In the genomic region with DNA sequence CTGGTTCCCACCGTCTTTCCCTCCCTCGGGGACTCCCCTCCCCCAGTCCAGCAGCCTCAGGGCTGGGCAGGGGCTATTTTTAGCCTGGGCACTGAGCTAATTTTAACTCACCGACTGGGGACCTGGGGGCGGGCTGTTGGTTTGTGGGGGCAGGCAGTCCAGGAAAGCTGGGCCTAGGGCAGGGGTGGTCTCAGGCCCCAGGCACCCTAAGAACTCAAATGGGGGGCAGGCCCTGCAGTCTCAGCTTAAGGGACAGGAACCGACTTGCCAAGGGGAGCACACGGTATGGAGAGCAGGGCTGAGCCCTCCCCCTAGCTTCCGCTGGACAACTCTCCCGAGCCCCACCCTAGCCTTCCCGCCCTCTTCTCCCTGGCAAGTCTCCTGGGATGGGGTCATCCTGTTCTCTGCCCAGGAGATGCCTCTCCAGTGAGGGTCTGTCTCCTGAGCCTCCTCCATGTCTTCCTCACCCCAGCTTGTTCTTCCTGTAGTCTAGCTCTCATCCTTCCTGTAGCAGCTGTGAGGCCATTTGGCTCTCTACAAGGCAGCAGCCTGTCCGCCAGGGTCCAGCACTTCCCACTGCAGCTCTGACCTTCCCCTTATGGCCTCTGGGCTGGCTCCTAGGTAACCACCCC, we compare ENCODE assay signal across 8 cellular contexts.
DNase-seq lines count a peak whose midpoint lies in the region; ATAC-seq and TF ChIP-seq lines count a peak whose summit lies in the region.

No MANE protein-coding gene starts in this region.

- peak overlapping the region; percentile 70 for H3K4me3 Mint-ChIP-seq in central memory CD8-positive, alpha-beta T cell

- peaks cover 22% of the 10 kb centered on the region for H4K20me1 ChIP-seq in KMS-11 (ENCODE audit: insufficient read depth)

- no peaks in the 10 kb centered on the region for H3K36me3 ChIP-seq in KMS-11 (ENCODE audit: insufficient read depth)
- H3K36me3 ChIP-seq in mucosa of stomach (ENCODE audit: control insufficient read depth, insufficient read depth, low read length) = peaks cover 9% of the 10 kb centered on the region

- H3K4me3 ChIP-seq in AG09309 (ENCODE audit: control insufficient read depth, low read depth, low read length) (peak overlapping the region; percentile 14), KMS-11 (IDR thresholded peaks at IDR 0.05; ENCODE audit: insufficient read depth, low read depth, low read length) (peak overlapping the region; percentile 92), mucosa of stomach (ENCODE audit: low read length) (no peak overlapping the region)

- H3K9me3 Mint-ChIP-seq in central memory CD8-positive, alpha-beta T cell = no peaks in the 10 kb centered on the region

- peak overlapping the region; percentile 48; the same call in 1 of the 2 replicates for H3K9ac ChIP-seq in KMS-11
- peak overlapping the region; percentile 24 for H3K9ac ChIP-seq in mucosa of stomach (ENCODE audit: low read length)

- peak overlapping the region; percentile 94 for H3K27ac Mint-ChIP-seq in central memory CD8-positive, alpha-beta T cell (ENCODE audit: low read depth)

- DNase-seq in AG09309 (ENCODE audit: low read depth) = no peak
- DNase-seq in central memory CD8-positive, alpha-beta T cell (ENCODE audit: low spot score in 2 of 2) = no peak
- DNase-seq in NCI-H345 treated with DMSO at 0.1 percent for 48 hours (lab: John Stamatoyannopoulos, UW; ENCODE audit: unreplicated experiment) = no peak
- no peak for DNase-seq in T1000 (lab: John Stamatoyannopoulos, UW)
- no peak for DNase-seq in effector CD8-positive, alpha-beta T cell (lab: John Stamatoyannopoulos, UW)

- H3K4me1 Mint-ChIP-seq in central memory CD8-positive, alpha-beta T cell = peaks cover 96% of the 10 kb centered on the region

- H3K79me2 ChIP-seq in KMS-11 (ENCODE audit: insufficient read depth, low read depth) = peaks cover 100% of the 10 kb centered on the region

- peaks cover 26% of the 10 kb centered on the region for H3K36me3 Mint-ChIP-seq in central memory CD8-positive, alpha-beta T cell (ENCODE audit: insufficient read depth)

- TF ChIP-seq CTCF in AG09309 (IDR thresholded peaks at IDR 0.05; ENCODE audit: control insufficient read depth, insufficient read depth, low read depth, low read length, missing control alignments) = peak; percentile 30
- peak; percentile 53 for TF ChIP-seq CTCF in KMS-11 (conservative IDR thresholded peaks at IDR 0.05; ENCODE audit: low read depth, low read length)

- H3K4me1 ChIP-seq in KMS-11 (ENCODE audit: low read depth, poor library complexity, severe bottlenecking) (peaks cover 100% of the 10 kb centered on the region), mucosa of stomach (ENCODE audit: control insufficient read depth, insufficient read depth, low read length) (peaks cover 80% of the 10 kb centered on the region)

- H2AFZ ChIP-seq in KMS-11 (ENCODE audit: low read depth) = no peak overlapping the region

- no peaks in the 10 kb centered on the region for H3K9me3 ChIP-seq in mucosa of stomach (ENCODE audit: control insufficient read depth, low read length)

- peak overlapping the region; percentile 99 for H3K4me2 ChIP-seq in KMS-11

- H3K27me3 ChIP-seq in KMS-11 (ENCODE audit: insufficient read depth, low read depth) (no peaks in the 10 kb centered on the region), mucosa of stomach (ENCODE audit: control insufficient read depth, insufficient read depth, low read length) (no peaks in the 10 kb centered on the region)

- H3K27ac ChIP-seq in KMS-11 = peak overlapping the region; percentile 70

- no peaks in the 10 kb centered on the region for H3K27me3 Mint-ChIP-seq in central memory CD8-positive, alpha-beta T cell

- ATAC-seq in central memory CD8-positive, alpha-beta T cell (replicated peaks; ENCODE audit: extremely low read depth, poor library complexity, severe bottlenecking) = no peak
- no peak for ATAC-seq in GM21723 (IDR thresholded peaks at IDR 0.05; ENCODE audit: unreplicated experiment)
